ENCODE assay signal across 10 cellular contexts in the genomic region with DNA sequence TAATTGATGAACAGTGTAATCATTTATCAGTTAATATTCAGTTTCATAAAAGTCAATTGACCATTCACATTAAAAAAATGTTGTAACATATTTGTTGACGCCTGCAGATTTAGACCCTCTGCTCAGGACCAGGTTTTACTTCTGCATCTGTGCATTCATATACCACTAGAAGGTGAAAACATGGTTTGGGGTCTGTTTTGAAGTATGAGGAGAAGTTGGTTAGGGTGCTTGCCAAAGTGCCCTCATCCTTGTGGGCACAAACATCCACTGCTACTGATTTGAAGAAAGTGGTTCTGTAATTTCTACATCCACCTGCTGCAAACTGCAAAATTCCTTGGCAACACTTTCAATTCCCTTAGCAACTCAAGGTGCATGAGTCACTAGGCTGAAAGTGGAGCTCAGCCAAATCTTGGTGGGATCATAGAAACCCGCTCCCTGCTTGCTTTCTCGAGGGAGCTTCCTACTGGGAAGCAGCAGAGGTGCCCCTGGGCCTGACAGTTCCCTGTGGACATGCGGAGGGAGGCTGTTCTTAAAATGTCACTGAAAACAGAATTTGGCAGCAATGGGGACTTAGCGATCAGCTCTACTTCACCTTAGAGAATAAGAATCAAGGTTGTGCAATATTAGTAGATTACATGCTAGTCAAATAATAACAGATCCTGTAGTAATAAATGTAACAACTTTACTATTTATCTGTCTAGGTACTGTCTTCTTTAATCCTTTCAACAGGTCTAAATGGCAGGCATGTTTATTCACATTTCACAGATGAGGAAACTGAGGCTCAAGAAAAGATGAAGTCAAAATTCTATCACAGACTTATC.
DNase-seq lines count a peak whose midpoint lies in the region; ATAC-seq, FAIRE-seq and TF ChIP-seq lines count a peak whose summit lies in the region.
"Had no signal": no experiment of that assay in that cellular context is flagged by ENCODE, and none has a peak within 500 bp of the region (broad histone marks: within the 10 kb centered on the region; RNA-seq: fewer than 3 reads in every experiment).

No MANE protein-coding gene starts in this region.

- BruUV-seq in HepG2 (replicated peaks; lab: Mats Ljungman, UMichigan) = no TSS peak

- DNase-seq in HepG2 (ENCODE audit: low spot score) (no peak), right lobe of liver (no peak), T1000 (lab: John Stamatoyannopoulos, UW) (peak; percentile 16), head of caudate nucleus (peak in 32 of 42 donors; percentile 19 to 81 (median 51)), AG08396 (ENCODE audit: low spot score) (no peak), NCI-H748 treated with DMSO at 0.1 percent for 48 hours (lab: John Stamatoyannopoulos, UW) (no peak), NCI-H2081 treated with DMSO at 0.1 percent for 48 hours (lab: John Stamatoyannopoulos, UW) (no peak)
- DNase-seq: glutamatergic neuron, spleen had no signal

- intact Hi-C loops in HepG2 (cut with micrococcal nuclease; ENCODE audit: unreplicated experiment) (loop anchor here (10.0 kb wide), 2 partner anchors 117 to 303 kb away; partner anchors contain the start of gene TBL1XR1), right lobe of liver (cut with DNase I) (no loop called here), head of caudate nucleus (cut with DNase I) (loop anchor here (10.0 kb wide), 1 partner anchor 303 kb away; the partner anchor contains the start of gene TBL1XR1)

- TF ChIP-seq RAD21 in HepG2 (CRISPR knock-in tag; IDR thresholded peaks at IDR 0.05) = no peak

- H3K4me3 ChIP-seq in HepG2 (replicated peaks in 1 of 3; ENCODE audit: insufficient read depth in 1 of 3, low read depth in 2 of 3, low read length in 3 of 3) = no peak overlapping the region
- H3K4me3 ChIP-seq in right lobe of liver = no peak overlapping the region
- H3K4me3 ChIP-seq: spleen had no signal

- no peaks in the 10 kb centered on the region for H3K36me3 ChIP-seq in HepG2 (replicated peaks in 1 of 2; ENCODE audit: control insufficient read depth in 1 of 2, insufficient read depth in 2 of 2, low read length in 2 of 2)
- no peaks in the 10 kb centered on the region for H3K36me3 ChIP-seq in right lobe of liver
- H3K36me3 ChIP-seq: spleen had no signal

- H3K4me1 ChIP-seq in HepG2 (ENCODE audit: insufficient read depth, low read length) (peaks cover 44% of the 10 kb centered on the region), right lobe of liver (peaks cover 0 to 9% (median 2%) of the 10 kb centered on the region in 4 donors)

- POLR2A ChIA-PET in HepG2 (lab: Yijun Ruan, JAX) = no interaction called here

- CTCF ChIA-PET in HepG2 (lab: Yijun Ruan, JAX; ENCODE audit: low intra/inter-chr PET ratio, low total read pairs) = no interaction called here

- in situ Hi-C loops in HepG2 (cut with HindIII; ENCODE audit: extremely low pct_ligation_motif_present, low pct_unique_long_range_greater_than_20kb) = no loop called here

- TF ChIP-seq EP300 in HepG2 (IDR thresholded peaks at IDR 0.05; ENCODE audit: low read depth in 2 of 2, low read length in 2 of 2) (no peak), HepG2 (CRISPR knock-in tag; IDR thresholded peaks at IDR 0.05; ENCODE audit: borderline replicate concordance) (no peak)

- H3K27ac ChIP-seq in HepG2 (ENCODE audit: extremely low read length, insufficient read depth, low read length) (no peak overlapping the region), right lobe of liver (no peak overlapping the region)
- H3K27ac ChIP-seq: spleen had no signal

- TF ChIP-seq CTCF in HepG2 (CRISPR knock-in tag; IDR thresholded peaks at IDR 0.05) = no peak
- TF ChIP-seq CTCF in right lobe of liver (IDR thresholded peaks at IDR 0.05) = no peak

- no peak overlapping the region for H3K4me2 ChIP-seq in HepG2 (ENCODE audit: low read depth, low read length)

- WGBS in HepG2 (ENCODE audit: low lambda C conversion rate) = 83% methylated on average over 5 of the region's 5 CpGs
- WGBS in right lobe of liver (ENCODE audit: insufficient coverage, low coverage, low lambda C conversion rate, missing lambda C conversion rate) = 74% methylated on average over 5 of the region's 5 CpGs

- H3K27me3 ChIP-seq in HepG2 (ENCODE audit: control insufficient read depth in 1 of 2, insufficient read depth in 2 of 2, low read length in 2 of 2) (no peaks in the 10 kb centered on the region), right lobe of liver (no peaks in the 10 kb centered on the region)
- H3K27me3 ChIP-seq: spleen had no signal

- no peak overlapping the region for H2AFZ ChIP-seq in HepG2 (ENCODE audit: low read length)

- no peak for FAIRE-seq in HepG2 (lab: Jason Lieb, UNC)

- no peak overlapping the region for H3K9ac ChIP-seq in HepG2 (ENCODE audit: insufficient read depth, low read depth, low read length)

- no peaks in the 10 kb centered on the region for H3K79me2 ChIP-seq in HepG2 (ENCODE audit: insufficient read depth, low read length)

- H3K9me3 ChIP-seq in HepG2 (ENCODE audit: low read length) (no peaks in the 10 kb centered on the region), right lobe of liver (no peaks in the 10 kb centered on the region)

- TF ChIP-seq POLR2A in HepG2 (IDR thresholded peaks at IDR 0.05; ENCODE audit: insufficient read depth in 1 of 2, low read depth in 2 of 2, low read length in 2 of 2) = no peak
- no peak for TF ChIP-seq POLR2A in right lobe of liver (IDR thresholded peaks at IDR 0.05)

- no peaks in the 10 kb centered on the region for H4K20me1 ChIP-seq in HepG2 (ENCODE audit: insufficient read depth, low read length)

- no peak for ATAC-seq in HepG2
- no peak for ATAC-seq in right lobe of liver
- ATAC-seq in GM21381 (IDR thresholded peaks at IDR 0.05; ENCODE audit: unreplicated experiment) = no peak

TF ChIP-seq in HepG2, 621 proteins besides CTCF, POLR2A, EP300 and RAD21:
- peak; percentile 56 for TF ChIP-seq CEBPB (IDR thresholded peaks at IDR 0.05; ENCODE audit: borderline replicate concordance, low read depth, low read length)
- no peak for TF ChIP-seq MNT (IDR thresholded peaks at IDR 0.05)

Comparison
In these comparisons a context has a peak if more than half of its experiments do, and no peak if none do; other contexts are left out.
1. intact Hi-C loops: an anchor here in HepG2 (10.0 kb wide) and head of caudate nucleus (10.0 kb wide); none called in right lobe of liver.
2. DNase-seq: peak in T1000 (single experiment) and head of caudate nucleus (32 of 42); none in HepG2 (single experiment), right lobe of liver (0 of 3), AG08396 (single experiment), NCI-H748 treated with DMSO at 0.1 percent for 48 hours (single experiment) and NCI-H2081 treated with DMSO at 0.1 percent for 48 hours (single experiment).